Comparison of ENCODE assay signal across 23 cellular contexts in the genomic region with DNA sequence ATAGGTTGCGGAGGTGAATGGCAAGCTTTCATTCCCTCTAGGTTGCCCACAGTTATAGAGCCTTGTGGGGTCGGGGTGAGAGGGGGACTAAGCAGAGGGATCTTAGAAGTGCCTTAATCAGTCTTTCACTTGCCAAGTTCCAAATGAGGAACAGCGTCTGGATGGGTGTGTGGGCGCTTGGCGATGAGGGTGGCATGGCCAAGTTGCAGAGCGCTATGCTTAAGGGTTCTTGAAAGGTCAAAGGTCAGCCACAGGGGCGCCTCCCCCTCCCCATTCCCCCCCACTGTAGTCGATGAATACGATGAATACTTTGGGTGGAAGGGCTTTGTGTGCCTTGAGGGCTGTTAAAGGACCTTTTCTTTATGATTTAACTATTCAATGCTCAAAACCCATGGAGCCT.
A peak's percentile ranks its signal among the peaks of the same experiment; 100 is the strongest.
DNase-seq lines count a peak whose midpoint lies in the region; ATAC-seq, FAIRE-seq and TF ChIP-seq lines count a peak whose summit lies in the region.
"Had no signal": no experiment of that assay in that cellular context is flagged by ENCODE, and none has a peak within 500 bp of the region (broad histone marks: within the 10 kb centered on the region; RNA-seq: fewer than 3 reads in every experiment).

No MANE protein-coding gene starts in this region.

- in situ Hi-C loops in K562 (cut with MboI) = no loop called here

- H3K27ac ChIP-seq in HEK293 (ENCODE audit: extremely low read depth, low read depth, low read length) = no peak overlapping the region
- no peak overlapping the region for H3K27ac ChIP-seq in K562 (ENCODE audit: extremely low read depth, low read depth, low read length)
- peak overlapping the region; percentile 0 for H3K27ac ChIP-seq in iPS-20b (ENCODE audit: low read length)
- H3K27ac ChIP-seq in heart right ventricle = no peak overlapping the region
- no peak overlapping the region for H3K27ac ChIP-seq in right cardiac atrium (ENCODE audit: low read length)
- H3K27ac ChIP-seq in kidney (ENCODE audit: low read depth in 2 of 2, low read length in 2 of 2) = no peak overlapping the region

- H3K4me3 ChIP-seq in HEK293 (ENCODE audit: low read depth, low read length) (no peak overlapping the region), K562 (no peak overlapping the region), iPS-20b (ENCODE audit: low read length) (peak overlapping the region; percentile 9; the same call in 1 of the 2 replicates), heart right ventricle (no peak overlapping the region), right cardiac atrium (ENCODE audit: low read length) (no peak overlapping the region), kidney (ENCODE audit: low read length in 2 of 2) (no peak overlapping the region)
- H3K4me3 ChIP-seq: HAP-1, MG63 had no signal

- no peaks in the 10 kb centered on the region for H3K9me1 ChIP-seq in K562 (ENCODE audit: control insufficient read depth, insufficient read depth, low read length)

- TF ChIP-seq CTCF in HEK293 (tag by site-specific recombination; IDR thresholded peaks at IDR 0.05) (no peak), K562 (IDR thresholded peaks at IDR 0.05 in 2 of 3, conservative IDR thresholded peaks at IDR 0.05 in 1 of 3; ENCODE audit: insufficient read depth in 2 of 3, low read depth in 1 of 3, low read length in 3 of 3) (no peak), osteocyte (IDR thresholded peaks at IDR 0.05) (no peak), heart right ventricle (IDR thresholded peaks at IDR 0.05) (no peak), kidney (IDR thresholded peaks at IDR 0.05; ENCODE audit: borderline replicate concordance, extremely low read depth, insufficient read depth) (no peak)

- peaks cover 4% of the 10 kb centered on the region for H3K36me3 Mint-ChIP-seq in osteocyte (ENCODE audit: unreplicated experiment)

- no peak for DNase-seq in K562 (ENCODE audit: extremely low read depth in 1 of 4, low spot score in 3 of 4)
- peak; percentile 60 for DNase-seq in osteocyte (ENCODE audit: extremely low spot score, unreplicated experiment)
- no peak for DNase-seq in heart right ventricle
- DNase-seq in activated gamma-delta T cell (lab: John Stamatoyannopoulos, UW) = no peak
- no peak for DNase-seq in right cardiac atrium
- DNase-seq in kidney = no peak
- DNase-seq: ACHN, C1 segment of cervical spinal cord, DMS79, IMR-90, Kasumi-1, MG63, NCI-H1092, NCI-H1436 treated with DMSO at 0.1 percent for 48 hours, NCI-H2029 treated with DMSO at 0.1 percent for 48 hours, NCI-H510A, NCI-H774, OCI-M1, Right ventricle myocardium superior, SW 1271 had no signal

- no peak overlapping the region for H3K27ac Mint-ChIP-seq in osteocyte (ENCODE audit: unreplicated experiment)

- peaks cover 18 to 46% of the 10 kb centered on the region in 2 experiments for H3K27me3 ChIP-seq in K562 (ENCODE audit: control insufficient read depth in 2 of 2, insufficient read depth in 2 of 2, low read length in 2 of 2)
- H3K27me3 ChIP-seq in iPS-20b (ENCODE audit: insufficient read depth, low read length) = no peaks in the 10 kb centered on the region; the same call in 1 of the 2 replicates
- no peaks in the 10 kb centered on the region for H3K27me3 ChIP-seq in heart right ventricle
- no peaks in the 10 kb centered on the region for H3K27me3 ChIP-seq in right cardiac atrium (ENCODE audit: control insufficient read depth, insufficient read depth)
- H3K27me3 ChIP-seq: MG63 had no signal

- no peaks in the 10 kb centered on the region for H3K79me2 ChIP-seq in K562 (ENCODE audit: control insufficient read depth, insufficient read depth, low read length)

- 34% methylated on average over 8 of the region's 9 CpGs for WGBS in K562 (ENCODE audit: insufficient coverage, low coverage, missing lambda C conversion rate)
- WGBS in heart right ventricle, 2 donors = 77 to 78% methylated on average over 9 of the region's 9 CpGs
- WGBS in right cardiac atrium = 68% methylated on average over 9 of the region's 9 CpGs

- no peak overlapping the region for H3K4me3 Mint-ChIP-seq in osteocyte (ENCODE audit: unreplicated experiment)

- POLR2A ChIA-PET in HEK293 (lab: Yijun Ruan, JAX) = no interaction called here
- POLR2A ChIA-PET in K562 (lab: Yijun Ruan, JAX) = no interaction called here

- no peak for TF ChIP-seq POLR2A in K562 (conservative IDR thresholded peaks at IDR 0.05)

- H3K9ac ChIP-seq in K562 (ENCODE audit: insufficient read depth in 1 of 2, low read depth in 2 of 2, low read length in 2 of 2) (no peak overlapping the region), iPS-20b (ENCODE audit: low read depth, low read length) (0 out of 2 replicates have a peak overlapping the region, but pooled peaks have one; percentile 54), kidney (ENCODE audit: low read length in 2 of 2) (no peak overlapping the region)

- H3K4me2 ChIP-seq in K562 (ENCODE audit: insufficient read depth, low read length) = no peak overlapping the region

- ATAC-seq in K562 = no peak
- no peak for ATAC-seq in heart right ventricle
- no peak for ATAC-seq in right cardiac atrium

- CTCF ChIA-PET in HEK293 (lab: Yijun Ruan, JAX) = interaction anchor here (2.0 kb wide), 1 partner anchor 250 kb away, joined by 6 read pairs; no protein-coding TSS in a partner anchor
- CTCF ChIA-PET in K562 (lab: Yijun Ruan, JAX; ENCODE audit: low intra/inter-chr PET ratio) = no interaction called here

- no peaks in the 10 kb centered on the region for H3K9me3 Mint-ChIP-seq in osteocyte (ENCODE audit: unreplicated experiment)

- no peak for TF ChIP-seq RAD21 in K562 (CRISPR knock-in tag; conservative IDR thresholded peaks at IDR 0.05 in 1 of 2, IDR thresholded peaks at IDR 0.05 in 1 of 2)

- H3K4me1 ChIP-seq in HEK293 (ENCODE audit: control insufficient read depth, insufficient read depth, low read length) (peaks cover 8% of the 10 kb centered on the region; the same call in 1 of the 2 replicates), K562 (replicated peaks in 1 of 2; ENCODE audit: control insufficient read depth in 2 of 2, insufficient read depth in 2 of 2, low read length in 2 of 2) (no peaks in the 10 kb centered on the region), iPS-20b (ENCODE audit: insufficient read depth, low read length) (peaks cover 86% of the 10 kb centered on the region), heart right ventricle (peaks cover 0 to 38% (median 8%) of the 10 kb centered on the region in 9 donors), right cardiac atrium (ENCODE audit: control insufficient read depth, insufficient read depth, low read length) (no peaks in the 10 kb centered on the region), kidney (ENCODE audit: control insufficient read depth in 1 of 2, insufficient read depth in 1 of 2, low read depth in 1 of 2, low read length in 2 of 2) (peaks cover 4 to 6% of the 10 kb centered on the region in 2 donors)

- H3K4me1 Mint-ChIP-seq in osteocyte (ENCODE audit: unreplicated experiment) = peaks cover 73% of the 10 kb centered on the region

- no peaks in the 10 kb centered on the region for H3K27me3 Mint-ChIP-seq in osteocyte (ENCODE audit: unreplicated experiment)

- H3K36me3 ChIP-seq in HEK293 (ENCODE audit: control insufficient read depth in 2 of 2, insufficient read depth in 1 of 2, low read length in 2 of 2) = no peaks in the 10 kb centered on the region
- no peaks in the 10 kb centered on the region for H3K36me3 ChIP-seq in K562 (ENCODE audit: control insufficient read depth, insufficient read depth, low read length)
- H3K36me3 ChIP-seq in iPS-20b (ENCODE audit: insufficient read depth, low read depth, low read length) = no peaks in the 10 kb centered on the region
- no peaks in the 10 kb centered on the region for H3K36me3 ChIP-seq in heart right ventricle
- H3K36me3 ChIP-seq in kidney (ENCODE audit: control insufficient read depth in 1 of 2, insufficient read depth in 2 of 2, low read length in 2 of 2) = no peaks in the 10 kb centered on the region
- H3K36me3 ChIP-seq: HAP-1, MG63 had no signal

- intact Hi-C loops in K562 (cut with micrococcal nuclease) = no loop called here
- intact Hi-C loops in heart right ventricle (cut with DNase I) = loop anchor here in 4 of 10 donors (10.0 kb wide), 1 partner anchor 250 kb away; no protein-coding TSS in a partner anchor
- intact Hi-C loops in right cardiac atrium (cut with DNase I) = loop anchor here in 1 of 4 donors (10.0 kb wide), 1 partner anchor 420 kb away; no protein-coding TSS in a partner anchor
- intact Hi-C loops in kidney (cut with DNase I) = no loop called here

- BruUV-seq in K562 (replicated peaks; lab: Mats Ljungman, UMichigan) = no TSS peak

- no peaks in the 10 kb centered on the region for H4K20me1 ChIP-seq in K562 (replicated peaks; ENCODE audit: control insufficient read depth, insufficient read depth, low read length)

- H2AFZ ChIP-seq in K562 (ENCODE audit: low read depth, low read length) = no peak overlapping the region

- no peak for TF ChIP-seq EP300 in K562 (IDR thresholded peaks at IDR 0.05; ENCODE audit: low read length)

- FAIRE-seq in K562 (lab: Jason Lieb, UNC) = no peak
- FAIRE-seq in kidney (lab: Jason Lieb, UNC) = no peak

- H3K9me3 ChIP-seq in HEK293 (ENCODE audit: control insufficient read depth, insufficient read depth, low read depth, low read length) (no peaks in the 10 kb centered on the region), K562 (replicated peaks; ENCODE audit: control insufficient read depth, insufficient read depth, low read depth, low read length) (no peaks in the 10 kb centered on the region), iPS-20b (ENCODE audit: insufficient read depth, low read depth, low read length) (no peaks in the 10 kb centered on the region), heart right ventricle (no peaks in the 10 kb centered on the region), right cardiac atrium (ENCODE audit: control insufficient read depth, low read length) (no peaks in the 10 kb centered on the region), kidney (ENCODE audit: control insufficient read depth in 1 of 2, low read length in 2 of 2) (no peaks in the 10 kb centered on the region)
- H3K9me3 ChIP-seq: HAP-1, MG63 had no signal

TF ChIP-seq in K562, 482 proteins besides CTCF, POLR2A, EP300 and RAD21 (continues in another document):
- TF ChIP-seq MBD1 (CRISPR knock-in tag; IDR thresholded peaks at IDR 0.05) (no peak), NR2C1 (IDR thresholded peaks at IDR 0.05) (no peak), NR2C1 (tag; IDR thresholded peaks at IDR 0.05) (peak; percentile 35; the same call in 1 of the 2 replicates)
